ENCODE assay signal across 33 cellular contexts in the genomic region with DNA sequence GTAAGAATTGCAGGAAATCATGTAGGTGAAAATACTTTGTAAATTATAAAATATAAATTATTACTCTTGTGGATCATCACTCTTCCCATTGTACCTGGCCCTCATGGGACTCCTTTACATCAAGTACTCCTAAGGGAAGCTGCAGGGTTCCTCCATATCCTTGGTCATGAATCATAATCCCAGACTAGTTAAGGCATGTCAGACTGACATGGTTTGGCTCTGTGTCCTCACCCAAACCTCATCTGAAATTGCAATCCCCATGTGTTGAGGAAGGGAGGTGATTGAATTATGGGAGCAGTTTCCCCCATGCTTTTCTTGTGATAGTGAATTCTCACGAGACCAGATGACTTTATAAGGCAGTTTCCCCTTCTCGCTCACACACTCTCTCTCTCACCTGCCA.
"Had no signal": no experiment of that assay in that cellular context is flagged by ENCODE, and none has a peak within 500 bp of the region (broad histone marks: within the 10 kb centered on the region; RNA-seq: fewer than 3 reads in every experiment).

No MANE protein-coding gene starts in this region.

- ATAC-seq: activated CD4-positive, CD25-positive, alpha-beta regulatory T cell treated with anti-CD3 and anti-CD28 coated beads, Interleukin-2, amount 50 U/mL, for 24 hours; activated CD8-positive, alpha-beta T cell treated with anti-CD3 and anti-CD28 coated beads for 36 hours; activated T-cell treated with anti-CD3 and anti-CD28 coated beads, Interleukin-2, amount 50 U/mL, for 4 hours; activated T-helper 17 cell treated with anti-CD3 and anti-CD28 coated beads, Interleukin-2, amount 50 U/mL, for 72 hours; gastroesophageal sphincter; heart right ventricle; T-helper 17 cell had no signal

- H3K36me3 ChIP-seq: brain microvascular endothelial cell, cardiac muscle cell, colonic mucosa, esophagus muscularis mucosa, gastroesophageal sphincter, heart right ventricle, WERI-Rb-1 had no signal

- FAIRE-seq: astrocyte had no signal

- H3K9me3 ChIP-seq: colonic mucosa, esophagus muscularis mucosa, gastroesophageal sphincter, heart right ventricle had no signal

- H3K27ac ChIP-seq: brain microvascular endothelial cell, cardiac muscle cell, colonic mucosa, dorsolateral prefrontal cortex, esophagus muscularis mucosa, gastroesophageal sphincter, heart right ventricle, WERI-Rb-1 had no signal

- H3K27me3 ChIP-seq: brain microvascular endothelial cell, cardiac muscle cell, colonic mucosa, esophagus muscularis mucosa, gastroesophageal sphincter had no signal

- DNase-seq: activated B cell treated with CpG ODN at 0.5 μM for 24 hours; activated CD4-positive, alpha-beta T cell treated with anti-CD3 and anti-CD28 coated beads for 48 hours; activated CD4-positive, alpha-beta T cell treated with anti-CD3 and anti-CD28 coated beads, Interleukin-2, amount 50 U/mL, for 1 hour; activated CD4-positive, alpha-beta T cell treated with anti-CD3 and anti-CD28 coated beads, Interleukin-2, amount 50 U/mL, for 48 hours; activated CD8-positive, alpha-beta memory T cell treated with anti-CD3 and anti-CD28 coated beads for 24 hours; activated CD8-positive, alpha-beta T cell treated with anti-CD3 and anti-CD28 coated beads for 36 hours; activated effector memory CD4-positive, alpha-beta T cell treated with Interleukin-2 at 50 U/mL for 16 hours; activated gamma-delta T cell treated with Interleukin-2 at 50 U/mL for 16 hours; activated naive CD4-positive, alpha-beta T cell treated with anti-CD3 and anti-CD28 coated beads, Interleukin-2, amount 50 U/mL, for 16 hours; activated naive CD4-positive, alpha-beta T cell treated with Interleukin-2 at 50 U/mL for 16 hours; activated T-cell treated with anti-CD3 and anti-CD28 coated beads, Interleukin-2, amount 50 U/mL, for 4 hours; amniotic stem cell; anterior cingulate cortex; brain microvascular endothelial cell; central memory CD4-positive, alpha-beta T cell; cerebellar nuclear complex; colonic mucosa; dorsolateral prefrontal cortex; effector memory CD4-positive, alpha-beta T cell; endodermal cell; erythroblast; foreskin melanocyte; heart right ventricle; T-helper 1 cell; T-helper 17 cell; T1000; WERI-Rb-1 had no signal

- H3K4me1 ChIP-seq: colonic mucosa, esophagus muscularis mucosa, gastroesophageal sphincter had no signal

- H3K4me3 ChIP-seq: cardiac muscle cell, colonic mucosa, dorsolateral prefrontal cortex, esophagus muscularis mucosa, gastroesophageal sphincter, heart right ventricle had no signal
